Comparison of ENCODE assay signal across 8 cellular contexts in the genomic region with DNA sequence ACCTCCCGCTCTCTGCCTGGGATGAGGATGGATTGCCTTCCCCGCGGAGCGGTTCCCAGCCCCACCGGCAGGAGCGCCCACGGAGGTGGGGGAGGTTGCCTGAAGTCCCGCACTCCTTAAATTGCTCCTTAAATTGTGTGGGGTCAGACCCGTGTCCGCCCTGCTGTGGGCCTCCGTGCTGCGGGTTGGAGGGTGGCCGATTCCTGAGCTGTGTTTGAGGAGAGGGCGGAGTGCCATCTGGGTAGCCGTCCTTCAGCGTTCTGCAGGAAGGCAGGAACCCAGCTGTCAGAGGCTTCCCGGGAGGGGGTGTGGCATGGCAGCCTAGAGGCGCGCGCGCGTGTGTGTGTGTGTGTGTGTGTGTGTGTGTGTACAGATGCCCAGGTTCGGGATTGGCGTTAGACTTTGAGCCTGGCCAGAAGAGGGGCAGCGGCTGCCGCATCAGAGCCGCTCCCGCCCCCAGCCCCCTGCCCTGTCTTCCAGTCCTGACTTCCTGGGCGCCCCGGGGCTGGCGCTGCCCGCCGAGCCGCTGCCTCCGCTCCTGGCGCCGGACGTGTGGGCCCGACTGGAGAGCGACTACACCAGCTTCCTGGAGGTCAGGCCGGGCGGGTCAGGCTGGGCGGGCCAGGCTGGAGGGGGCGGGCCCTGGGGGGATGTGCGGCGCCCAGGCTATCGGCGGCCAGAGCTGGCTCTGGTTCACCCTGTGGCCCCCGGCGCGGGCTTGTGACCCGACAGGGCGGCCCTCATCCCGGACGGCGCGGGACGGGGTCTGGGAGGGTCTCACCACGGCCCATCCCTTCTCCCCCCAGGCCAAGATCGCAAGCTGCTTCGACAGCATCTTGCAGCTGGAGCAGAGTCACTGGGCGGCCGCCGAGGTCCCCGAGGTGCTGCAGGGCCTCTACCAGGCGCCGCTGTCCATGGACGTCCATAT. TPM values are rescaled to one million over a fixed set of nuclear protein-coding genes. Genes with fewer than 3 reads are reported as not detected.
DNase-seq lines count a peak whose midpoint lies in the region; ATAC-seq and TF ChIP-seq lines count a peak whose summit lies in the region.

No MANE protein-coding gene starts in this region.

- H3K27me3 ChIP-seq in duodenal mucosa (ENCODE audit: control insufficient read depth in 1 of 2, insufficient read depth in 2 of 2, low read length in 2 of 2): peaks cover 0 to 5% of the 10 kb centered on the region in 2 donors

- no peak overlapping the region for H3K27ac ChIP-seq in duodenal mucosa (ENCODE audit: low read depth, low read length)

- H3K9me3 ChIP-seq in duodenal mucosa (ENCODE audit: control insufficient read depth in 1 of 2, low read length in 2 of 2): no peaks in the 10 kb centered on the region

- no peak overlapping the region for H3K9ac ChIP-seq in duodenal mucosa (ENCODE audit: low read depth in 1 of 2, low read length in 2 of 2)

- TF ChIP-seq CTCF in omental fat pad (IDR thresholded peaks at IDR 0.05): no peak

- peaks cover 0 to 6% of the 10 kb centered on the region in 2 donors for H3K36me3 ChIP-seq in duodenal mucosa (ENCODE audit: control insufficient read depth in 1 of 2, insufficient read depth in 2 of 2, low read length in 2 of 2)

- DNase-seq in activated CD4-positive, alpha-beta T cell treated with anti-CD3 and anti-CD28 coated beads for 48 hours: peak; percentile 32
- DNase-seq in activated CD4-positive, alpha-beta T cell treated with anti-CD3 and anti-CD28 coated beads for 4 hours: no peak
- DNase-seq in NCI-H526 (lab: John Stamatoyannopoulos, UW) (peak; percentile 54 to 90), omental fat pad (ENCODE audit: low spot score) (no peak), activated gamma-delta T cell treated with Interleukin-2 at 50 U/mL for 16 hours (no peak)
- DNase-seq in activated CD8-positive, alpha-beta memory T cell treated with anti-CD3 and anti-CD28 coated beads for 24 hours: no peak

- peak overlapping the region; percentile 28 to 40 for H3K4me3 ChIP-seq in duodenal mucosa (ENCODE audit: low read depth in 1 of 2, low read length in 2 of 2)

- ATAC-seq in omental fat pad (ENCODE audit: low FRiP score) (peak; percentile 24), HG02642 (IDR thresholded peaks at IDR 0.05; ENCODE audit: poor library complexity, unreplicated experiment) (no peak)

- H3K4me1 ChIP-seq in duodenal mucosa (ENCODE audit: control insufficient read depth in 1 of 2, insufficient read depth in 2 of 2, low read length in 2 of 2): peaks cover 50 to 55% of the 10 kb centered on the region in 2 donors

RNA-seq across cellular contexts. Expression of a gene that starts 9.2 kb away (rescaled TPM):
- total RNA-seq in omental fat pad: 1 to 10 TPM in 2 of 4 donors, under 1 TPM in 1, not detected in 1; 0.93 to 5.2 (median 1.3) TPM

RNA-seq across cellular contexts. Expression of a gene that starts 19.5 kb away (rescaled TPM):
- 100 to 1,000 TPM in 3 of 4 donors, 10 to 100 TPM in 1; 56.0 to 215 (median 144) TPM for total RNA-seq in omental fat pad

RNA-seq across cellular contexts. Expression of a gene that starts 19.7 kb away (rescaled TPM):
- total RNA-seq in omental fat pad: 1 to 10 TPM in 1 of 4 donors, not detected in 3; 6.3 TPM

RNA-seq across cellular contexts. Expression of a gene that starts 46.4 kb away (rescaled TPM):
- total RNA-seq in omental fat pad: 100 to 1,000 TPM in 3 of 4 donors, 10 to 100 TPM in 1; 63.7 to 131 (median 113) TPM

Comparison
In these comparisons a context has a peak if more than half of its experiments do, and no peak if none do; other contexts are left out.
1. DNase-seq: peak in activated CD4-positive, alpha-beta T cell treated with anti-CD3 and anti-CD28 coated beads for 48 hours (single experiment) and NCI-H526 (2 of 2); none in activated CD4-positive, alpha-beta T cell treated with anti-CD3 and anti-CD28 coated beads for 4 hours (0 of 2), omental fat pad (single experiment), activated CD8-positive, alpha-beta memory T cell treated with anti-CD3 and anti-CD28 coated beads for 24 hours (single experiment) and activated gamma-delta T cell treated with Interleukin-2 at 50 U/mL for 16 hours (single experiment).